Comparison of ENCODE assay signal across 11 cellular contexts in the genomic region with DNA sequence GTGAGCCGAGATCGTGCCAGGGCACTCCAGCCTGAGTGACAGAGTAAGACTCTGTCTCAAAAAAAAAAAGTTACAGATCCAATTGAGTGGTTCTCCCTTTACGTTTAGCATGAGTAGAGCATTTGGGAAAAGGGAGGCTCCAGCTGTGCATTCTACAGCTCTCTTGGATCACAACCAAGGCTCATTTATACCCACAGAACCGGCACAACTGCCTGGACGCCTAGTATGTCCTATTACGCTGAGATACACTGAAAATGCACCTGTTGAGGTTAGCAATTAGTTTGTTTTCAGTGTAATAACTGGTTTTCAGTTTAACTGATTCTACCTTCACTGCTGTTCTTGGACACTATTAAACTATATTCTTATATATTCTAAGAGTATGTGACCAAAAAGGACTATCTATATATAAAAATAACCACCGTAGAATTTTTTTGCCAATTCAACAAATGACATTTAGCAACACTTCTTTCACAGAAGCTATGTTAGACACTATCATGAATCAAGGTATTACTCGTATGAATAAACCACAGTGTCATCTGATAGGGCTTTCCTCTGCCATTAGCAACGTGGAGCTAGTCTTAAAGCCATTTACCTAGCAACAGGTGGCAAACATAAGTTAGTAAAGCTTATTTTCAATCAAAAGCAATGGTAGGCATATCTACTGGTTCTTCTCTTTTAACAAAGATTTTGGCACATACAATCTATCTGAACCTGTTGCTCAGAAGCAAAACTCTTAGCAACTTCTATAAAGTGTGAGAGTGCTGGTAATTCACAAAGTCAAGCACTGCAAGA. TPM values are rescaled to one million over a fixed set of nuclear protein-coding genes. Genes with fewer than 3 reads are reported as not detected.
A peak's percentile ranks its signal among the peaks of the same experiment; 100 is the strongest.
DNase-seq lines count a peak whose midpoint lies in the region; ATAC-seq, FAIRE-seq and TF ChIP-seq lines count a peak whose summit lies in the region.
"Had no signal": no experiment of that assay in that cellular context is flagged by ENCODE, and none has a peak within 500 bp of the region (broad histone marks: within the 10 kb centered on the region; RNA-seq: fewer than 3 reads in every experiment).

No MANE protein-coding gene starts in this region.

- H3K27ac ChIP-seq in CD4-positive, CD25-positive, alpha-beta regulatory T cell (ENCODE audit: insufficient read depth, low read length, poor library complexity, severe bottlenecking): peak overlapping the region; percentile 95

- peaks cover 36 to 65% (median 50%) of the 10 kb centered on the region in 4 donors for H3K4me1 Mint-ChIP-seq in CD4-positive, CD25-positive, alpha-beta regulatory T cell
- H3K4me1 Mint-ChIP-seq in natural killer cell: peaks cover 49 to 57% of the 10 kb centered on the region in 2 donors

- ATAC-seq in CD4-positive, CD25-positive, alpha-beta regulatory T cell (ENCODE audit: low read depth in 2 of 2): no peak
- no peak for ATAC-seq in natural killer cell
- ATAC-seq in GM19395 (IDR thresholded peaks at IDR 0.05; ENCODE audit: unreplicated experiment): no peak

- H3K4me3 ChIP-seq in CD4-positive, CD25-positive, alpha-beta regulatory T cell (ENCODE audit: low read depth, low read length): peak overlapping the region; percentile 98
- H3K4me3 ChIP-seq in bronchial epithelial cell (ENCODE audit: low read depth, low read length): no peak overlapping the region

- DNase-seq in CD4-positive, CD25-positive, alpha-beta regulatory T cell: peak in 2 of 3 donors; percentile 46 to 62
- DNase-seq in M059J (ENCODE audit: low read depth) (peak; percentile 33), bronchial epithelial cell (ENCODE audit: low read depth) (peak; percentile 32), natural killer cell (no peak), midbrain (lab: John Stamatoyannopoulos, UW) (no peak), amniotic stem cell (lab: John Stamatoyannopoulos, UW) (no peak), superior temporal gyrus (ENCODE audit: extremely low spot score) (no peak)
- DNase-seq: brain microvascular endothelial cell; NCI-H187 treated with DMSO at 0.1 percent for 48 hours; stimulated activated CD4-positive, alpha-beta T cell treated with anti-CD3 and anti-CD28 coated beads, Interleukin-4, amount 100 ng/mL, for 24 hours had no signal

- TF ChIP-seq CTCF in bronchial epithelial cell (IDR thresholded peaks at IDR 0.05; ENCODE audit: insufficient read depth, low read length, severe bottlenecking) (no peak), natural killer cell (IDR thresholded peaks at IDR 0.05) (no peak)

- intact Hi-C loops in natural killer cell (cut with micrococcal nuclease): no loop called here

- peak overlapping the region; percentile 93 to 99 (median 96) for H3K4me3 Mint-ChIP-seq in CD4-positive, CD25-positive, alpha-beta regulatory T cell
- peak overlapping the region; percentile 95 for H3K4me3 Mint-ChIP-seq in natural killer cell

- H3K36me3 ChIP-seq in CD4-positive, CD25-positive, alpha-beta regulatory T cell (ENCODE audit: control insufficient read depth, insufficient read depth, low read length): peaks cover 17% of the 10 kb centered on the region
- peaks cover 6% of the 10 kb centered on the region for H3K36me3 ChIP-seq in bronchial epithelial cell (ENCODE audit: control insufficient read depth, insufficient read depth, low read length)

- H3K27ac Mint-ChIP-seq in CD4-positive, CD25-positive, alpha-beta regulatory T cell: peak overlapping the region in 2 of 3 donors; percentile 88 to 96
- H3K27ac Mint-ChIP-seq in natural killer cell: peak overlapping the region; percentile 95 to 97

- no peaks in the 10 kb centered on the region for H3K9me3 ChIP-seq in CD4-positive, CD25-positive, alpha-beta regulatory T cell (ENCODE audit: control insufficient read depth in 2 of 2, low read length in 2 of 2)

- no peaks in the 10 kb centered on the region for H3K27me3 Mint-ChIP-seq in CD4-positive, CD25-positive, alpha-beta regulatory T cell
- no peaks in the 10 kb centered on the region for H3K27me3 Mint-ChIP-seq in natural killer cell (ENCODE audit: low read depth in 2 of 2)

- peaks cover 0 to under 1% (median 0%) of the 10 kb centered on the region in 7 donors for H3K9me3 Mint-ChIP-seq in CD4-positive, CD25-positive, alpha-beta regulatory T cell
- no peaks in the 10 kb centered on the region for H3K9me3 Mint-ChIP-seq in natural killer cell

- FAIRE-seq in bronchial epithelial cell (lab: Jason Lieb, UNC): no peak

- H3K27me3 ChIP-seq in CD4-positive, CD25-positive, alpha-beta regulatory T cell (ENCODE audit: control insufficient read depth, insufficient read depth, low read length): no peaks in the 10 kb centered on the region
- H3K27me3 ChIP-seq in bronchial epithelial cell (ENCODE audit: control insufficient read depth, insufficient read depth, low read length): no peaks in the 10 kb centered on the region
- H3K27me3 ChIP-seq: brain microvascular endothelial cell had no signal

- peaks cover 35% of the 10 kb centered on the region for H3K4me1 ChIP-seq in CD4-positive, CD25-positive, alpha-beta regulatory T cell (ENCODE audit: control insufficient read depth, insufficient read depth, low read length, poor library complexity, severe bottlenecking)

- H3K36me3 Mint-ChIP-seq in CD4-positive, CD25-positive, alpha-beta regulatory T cell: peaks cover 21% of the 10 kb centered on the region
- no peaks in the 10 kb centered on the region for H3K36me3 Mint-ChIP-seq in natural killer cell

RNA-seq across cellular contexts. Expression of a gene that starts 3.6 kb away (rescaled TPM):
- 74.9 TPM for total RNA-seq in CD4-positive, CD25-positive, alpha-beta regulatory T cell
- polyA plus RNA-seq in CD4-positive, CD25-positive, alpha-beta regulatory T cell: 10 to 100 TPM; 10.6 to 13.1 (median 12.6) TPM
- total RNA-seq in M059J (2014; rRNA removed; shearing (Covaris generic)): 7.4 and 11.2 TPM in 2 replicates
- total RNA-seq in bronchial epithelial cell (22.9 TPM in 2 replicates), natural killer cell (10 to 100 TPM; 60.0 to 73.3 (median 71.6) TPM)

Comparison
In these comparisons a context has a peak if more than half of its experiments do, and no peak if none do; other contexts are left out.
1. DNase-seq: peak in CD4-positive, CD25-positive, alpha-beta regulatory T cell (2 of 3), M059J (single experiment) and bronchial epithelial cell (single experiment); none in natural killer cell (single experiment), midbrain (single experiment), amniotic stem cell (single experiment) and superior temporal gyrus (single experiment).